ENCODE assay signal across 1 cellular context in the genomic region with DNA sequence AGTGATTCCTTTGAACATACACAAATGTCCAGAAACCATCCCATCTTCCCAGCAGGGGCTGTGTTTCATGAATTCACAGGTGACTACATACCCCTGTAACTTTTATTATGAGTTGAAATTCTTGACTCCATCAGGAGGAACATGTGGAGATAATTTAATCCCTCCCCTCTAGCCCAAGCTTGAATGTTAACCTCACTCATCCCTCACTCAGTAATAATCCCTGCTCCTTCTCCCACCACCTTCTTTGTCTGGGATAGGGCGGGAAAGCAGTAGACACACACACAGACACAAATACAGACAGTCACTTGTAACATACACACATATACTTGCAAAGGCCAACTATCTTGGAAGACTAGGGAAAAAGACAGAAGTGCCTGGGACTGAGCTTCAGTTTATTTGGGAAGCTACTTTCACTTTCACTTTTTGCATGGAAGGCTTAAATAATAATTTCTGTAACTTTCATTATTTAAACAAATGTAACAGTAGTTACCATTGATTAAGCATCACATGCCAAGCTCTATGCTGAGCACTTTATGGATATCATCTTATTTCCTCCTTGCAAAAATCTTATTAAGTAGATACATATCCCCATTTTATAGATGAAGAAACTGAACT.
TF ChIP-seq lines count a peak whose summit lies in the region.

No MANE protein-coding gene starts in this region.

TF ChIP-seq in SK-N-SH treated with all-trans-retinoic acid at 6 μM for 48 hours, 23 proteins besides CTCF, POLR2A, EP300 and RAD21 (continued from another document):
- no peak for TF ChIP-seq ISL1 (CRISPR knock-in tag; IDR thresholded peaks at IDR 0.05)
